ENCODE assay signal across 8 cellular contexts in the genomic region with DNA sequence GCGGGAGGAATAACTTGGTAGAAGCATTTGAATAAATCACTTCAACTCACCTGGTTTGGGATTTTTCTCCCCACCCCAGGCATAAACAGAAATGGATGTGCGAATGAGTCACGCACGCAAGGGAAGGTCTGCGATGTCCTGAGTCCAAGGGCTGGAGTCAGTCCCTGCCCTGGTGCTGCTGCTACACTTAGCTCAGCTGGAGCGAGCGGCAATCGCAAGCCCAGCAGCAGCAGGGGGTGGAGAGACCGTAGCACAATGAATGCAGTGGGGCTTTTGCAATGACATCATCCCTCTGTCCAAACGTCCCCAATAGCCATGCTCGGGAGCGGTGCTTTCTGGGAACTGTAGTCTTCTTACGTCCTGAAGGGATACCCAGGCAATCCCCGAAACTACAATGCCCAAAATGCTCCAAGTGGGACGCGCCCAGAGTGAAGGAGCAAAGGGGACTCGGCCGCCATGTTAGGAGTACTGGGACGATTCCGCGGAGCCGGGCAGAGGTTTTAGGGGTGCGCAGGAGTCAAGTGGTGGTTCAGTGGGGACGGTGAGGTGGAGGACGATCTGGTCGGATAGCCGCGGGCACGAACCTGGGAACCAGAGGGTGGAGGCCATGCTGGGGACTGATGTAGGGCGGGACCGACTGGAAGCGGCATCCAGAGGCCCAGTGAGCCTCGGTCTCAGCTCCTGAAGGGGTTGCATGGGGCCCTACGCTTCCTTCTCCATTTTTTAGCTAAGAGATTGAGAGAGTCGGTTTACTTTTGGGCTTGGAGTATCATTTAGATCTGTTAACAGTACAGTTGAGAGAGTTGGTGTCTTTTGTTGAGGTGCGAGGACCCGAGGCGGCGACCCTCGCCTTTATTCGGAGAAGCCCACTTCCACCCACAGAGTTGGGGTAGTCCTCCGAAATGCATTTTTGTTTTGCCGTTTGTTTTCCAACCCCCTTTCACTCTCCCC. TPM values are rescaled to one million over a fixed set of nuclear protein-coding genes. Genes with fewer than 3 reads are reported as not detected.
DNase-seq lines count a peak whose midpoint lies in the region; ATAC-seq and TF ChIP-seq lines count a peak whose summit lies in the region.

A gene with protein sequence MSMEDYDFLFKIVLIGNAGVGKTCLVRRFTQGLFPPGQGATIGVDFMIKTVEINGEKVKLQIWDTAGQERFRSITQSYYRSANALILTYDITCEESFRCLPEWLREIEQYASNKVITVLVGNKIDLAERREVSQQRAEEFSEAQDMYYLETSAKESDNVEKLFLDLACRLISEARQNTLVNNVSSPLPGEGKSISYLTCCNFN (minus strand): TSS at position 257 of the 951 bp plus-strand sequence. CDS start 74,581 bp downstream, outside the sequence.

- H3K9me3 ChIP-seq in PC-9 (ENCODE audit: insufficient read depth, low read depth): no peaks in the 10 kb centered on the region
- H3K9me3 ChIP-seq in esophagus squamous epithelium: no peaks in the 10 kb centered on the region
- no peaks in the 10 kb centered on the region for H3K9me3 ChIP-seq in muscle layer of duodenum (ENCODE audit: control insufficient read depth in 1 of 2, low read length in 2 of 2)

- H3K4me3 Mint-ChIP-seq in activated T-cell treated with anti-CD3 and anti-CD28 coated beads, Interleukin-2, amount 50 U/mL, for 4 hours: no peak within 1 kb of the TSS

- TSS peak; percentile 78 for BruUV-seq in PC-9 (replicated peaks; lab: Mats Ljungman, UMichigan)

- ATAC-seq in GM21723 (IDR thresholded peaks at IDR 0.05; ENCODE audit: unreplicated experiment): peak; percentile 96
- ATAC-seq in activated T-cell treated with anti-CD3 and anti-CD28 coated beads, Interleukin-2, amount 50 U/mL, for 4 hours: peak; percentile 94 to 97

- no peaks in the 10 kb centered on the region for H3K9me3 Mint-ChIP-seq in activated T-cell treated with anti-CD3 and anti-CD28 coated beads, Interleukin-2, amount 50 U/mL, for 4 hours

- WGBS in esophagus squamous epithelium, 2 donors: 0% methylated on average over 19 to 36 of the region's 43 CpGs

- H3K36me3 ChIP-seq in PC-9 (ENCODE audit: low read depth) (peaks cover 16% of the 10 kb centered on the region), esophagus squamous epithelium (peaks cover 0 to 20% (median 0%) of the 10 kb centered on the region in 3 donors), muscle layer of duodenum (ENCODE audit: control insufficient read depth in 1 of 2, insufficient read depth in 2 of 2, low read length in 2 of 2) (peaks cover 0 to 3% of the 10 kb centered on the region in 2 donors)

- peak within 1 kb of the TSS; percentile 83 for H2AFZ ChIP-seq in PC-9

- H3K36me3 Mint-ChIP-seq in activated T-cell treated with anti-CD3 and anti-CD28 coated beads, Interleukin-2, amount 50 U/mL, for 4 hours (ENCODE audit: insufficient read depth): peaks cover 15% of the 10 kb centered on the region

- DNase-seq in DMS53 treated with DMSO at 0.1 percent for 48 hours (lab: John Stamatoyannopoulos, UW; ENCODE audit: unreplicated experiment) (peak; percentile 100), KBM-7 (peak; percentile 98), PC-9 (peak; percentile 93 to 100), esophagus squamous epithelium (lab: John Stamatoyannopoulos, UW) (peak; percentile 95)
- DNase-seq in activated T-cell treated with anti-CD3 and anti-CD28 coated beads, Interleukin-2, amount 50 U/mL, for 4 hours: peak; percentile 87
- peak; percentile 87 to 94 for DNase-seq in stimulated activated CD8-positive, alpha-beta memory T cell treated with anti-CD3 and anti-CD28 coated beads, Interleukin-7, amount 100 ng/mL, for 4 hours (ENCODE audit: low read depth in 2 of 2)

- peaks cover 27% of the 10 kb centered on the region for H3K79me2 ChIP-seq in PC-9 (ENCODE audit: low read depth)

- H3K27me3 ChIP-seq in PC-9 (ENCODE audit: insufficient read depth, low read depth) (no peaks in the 10 kb centered on the region), esophagus squamous epithelium (no peaks in the 10 kb centered on the region), muscle layer of duodenum (ENCODE audit: low read depth, low read length) (no peaks in the 10 kb centered on the region)

- POLR2A ChIA-PET in PC-9 (lab: Charles Lee; ENCODE audit: unreplicated experiment): interaction anchor here (0.6 to 0.7 kb wide), 4 partner anchors 14 to 96 kb away, joined by 3 to 6 read pairs (median 3); partner anchors contain the start of gene PCF11

- no peak for TF ChIP-seq CTCF in PC-9 (conservative IDR thresholded peaks at IDR 0.05)
- TF ChIP-seq CTCF in esophagus squamous epithelium (IDR thresholded peaks at IDR 0.05): peak in 1 of 6 experiments; percentile 10

- intact Hi-C loops in PC-9 (cut with micrococcal nuclease; ENCODE audit: unreplicated experiment): loop anchor here (1.0 to 10.0 kb wide), 6 partner anchors 38 to 213 kb away; partner anchors contain the start of genes ANKRD42 and CCDC90B
- intact Hi-C loops in esophagus squamous epithelium (cut with DNase I): loop anchor here (10.0 kb wide), 1 partner anchor 93 kb away; no protein-coding TSS in a partner anchor

- in situ Hi-C loops in KBM-7 (cut with MboI; ENCODE audit: low pct_unique_long_range_greater_than_20kb, low sequenced_read_pairs): no loop called here

- H3K4me1 ChIP-seq in PC-9 (replicated peaks; ENCODE audit: insufficient read depth) (peaks cover 39% of the 10 kb centered on the region), esophagus squamous epithelium (peaks cover 10 to 58% (median 31%) of the 10 kb centered on the region in 3 donors), muscle layer of duodenum (ENCODE audit: control insufficient read depth in 1 of 2, insufficient read depth in 2 of 2, low read length in 2 of 2) (peaks cover 8 to 26% of the 10 kb centered on the region in 2 donors)

- H3K27ac ChIP-seq in PC-9 (peak within 1 kb of the TSS; percentile 66), esophagus squamous epithelium (peak within 1 kb of the TSS; percentile 93 to 98 (median 94)), muscle layer of duodenum (ENCODE audit: low read length) (peak within 1 kb of the TSS; percentile 99)

- no peaks in the 10 kb centered on the region for H4K20me1 ChIP-seq in PC-9 (ENCODE audit: insufficient read depth)

- H3K27me3 Mint-ChIP-seq in activated T-cell treated with anti-CD3 and anti-CD28 coated beads, Interleukin-2, amount 50 U/mL, for 4 hours (ENCODE audit: low read depth): no peaks in the 10 kb centered on the region

- H3K4me2 ChIP-seq in PC-9: peak within 1 kb of the TSS; percentile 85

- H3F3A ChIP-seq in PC-9 (ENCODE audit: insufficient read depth, low read depth): peaks cover 20% of the 10 kb centered on the region; the same call in 1 of the 2 replicates

- peak in 3 of 4 donors; percentile 77 to 96 (median 83) for TF ChIP-seq POLR2A in esophagus squamous epithelium (IDR thresholded peaks at IDR 0.05)

- CTCF ChIA-PET in PC-9 (lab: Charles Lee): no interaction called here

- H3K4me3 ChIP-seq in PC-9 (peak within 1 kb of the TSS; percentile 91), esophagus squamous epithelium (peak within 1 kb of the TSS; percentile 56 to 91 (median 71)), muscle layer of duodenum (ENCODE audit: low read depth in 1 of 2, low read length in 2 of 2) (peak within 1 kb of the TSS; percentile 76 to 98)

- no peaks in the 10 kb centered on the region for H3K9me2 ChIP-seq in PC-9 (ENCODE audit: insufficient read depth)

- peaks cover 26% of the 10 kb centered on the region for H3K4me1 Mint-ChIP-seq in activated T-cell treated with anti-CD3 and anti-CD28 coated beads, Interleukin-2, amount 50 U/mL, for 4 hours (ENCODE audit: low read depth)

RNA-seq across cellular contexts. Expression of the gene that starts here (rescaled TPM):
- total RNA-seq in PC-9 (2021): 3.2 and 3.6 TPM in 2 replicates
- total RNA-seq in activated T-cell treated with anti-CD3 and anti-CD28 coated beads, Interleukin-2, amount 50 U/mL, for 4 hours: 10 to 100 TPM; 10.5 to 12.4 (median 11.3) TPM
- total RNA-seq in esophagus squamous epithelium: 1 to 10 TPM; 2.2 to 8.7 (median 6.0) TPM

Comparison
In these comparisons a context has a peak if more than half of its experiments do, and no peak if none do; other contexts are left out.
1. Peak in every context shown above with its lines: DNase-seq, ATAC-seq, H3K4me3 ChIP-seq and H3K27ac ChIP-seq.